Comparison of ENCODE assay signal across 1 cellular context in genomic region chr17:30714825-30715622, GRCh38.
TF ChIP-seq lines count a peak whose summit lies in the region.
"Not testable (repeated sequence)": the region's sequence is repeated elsewhere in the genome, so short reads cannot be mapped to it uniquely, and the experiment has no call there.

No MANE protein-coding gene starts in this region.

TF ChIP-seq in HepG2, 621 proteins besides CTCF, POLR2A, EP300 and RAD21 (continued from another document):
- TF ChIP-seq, protein P1, sequence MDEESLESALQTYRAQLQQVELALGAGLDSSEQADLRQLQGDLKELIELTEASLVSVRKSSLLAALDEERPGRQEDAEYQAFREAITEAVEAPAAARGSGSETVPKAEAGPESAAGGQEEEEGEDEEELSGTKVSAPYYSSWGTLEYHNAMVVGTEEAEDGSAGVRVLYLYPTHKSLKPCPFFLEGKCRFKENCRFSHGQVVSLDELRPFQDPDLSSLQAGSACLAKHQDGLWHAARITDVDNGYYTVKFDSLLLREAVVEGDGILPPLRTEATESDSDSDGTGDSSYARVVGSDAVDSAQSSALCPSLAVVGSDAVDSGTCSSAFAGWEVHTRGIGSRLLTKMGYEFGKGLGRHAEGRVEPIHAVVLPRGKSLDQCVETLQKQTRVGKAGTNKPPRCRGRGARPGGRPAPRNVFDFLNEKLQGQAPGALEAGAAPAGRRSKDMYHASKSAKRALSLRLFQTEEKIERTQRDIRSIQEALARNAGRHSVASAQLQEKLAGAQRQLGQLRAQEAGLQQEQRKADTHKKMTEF (CRISPR knock-in tag; IDR thresholded peaks at IDR 0.05) = peak; percentile 29; the same call in 1 of the 2 replicates
- TF ChIP-seq ZNF777 (CRISPR knock-in tag; IDR thresholded peaks at IDR 0.05) = 0 out of 2 replicates have a peak, but pooled peaks have one; percentile 36
- TF ChIP-seq FOXK2 (IDR thresholded peaks at IDR 0.05) = 0 out of 2 replicates have a peak, but pooled peaks have one; percentile 30
- TF ChIP-seq, protein P2, sequence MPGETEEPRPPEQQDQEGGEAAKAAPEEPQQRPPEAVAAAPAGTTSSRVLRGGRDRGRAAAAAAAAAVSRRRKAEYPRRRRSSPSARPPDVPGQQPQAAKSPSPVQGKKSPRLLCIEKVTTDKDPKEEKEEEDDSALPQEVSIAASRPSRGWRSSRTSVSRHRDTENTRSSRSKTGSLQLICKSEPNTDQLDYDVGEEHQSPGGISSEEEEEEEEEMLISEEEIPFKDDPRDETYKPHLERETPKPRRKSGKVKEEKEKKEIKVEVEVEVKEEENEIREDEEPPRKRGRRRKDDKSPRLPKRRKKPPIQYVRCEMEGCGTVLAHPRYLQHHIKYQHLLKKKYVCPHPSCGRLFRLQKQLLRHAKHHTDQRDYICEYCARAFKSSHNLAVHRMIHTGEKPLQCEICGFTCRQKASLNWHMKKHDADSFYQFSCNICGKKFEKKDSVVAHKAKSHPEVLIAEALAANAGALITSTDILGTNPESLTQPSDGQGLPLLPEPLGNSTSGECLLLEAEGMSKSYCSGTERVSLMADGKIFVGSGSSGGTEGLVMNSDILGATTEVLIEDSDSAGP (CRISPR knock-in tag; IDR thresholded peaks at IDR 0.05; ENCODE audit: borderline replicate concordance) = peak; percentile 45; the same call in 1 of the 2 replicates
- TF ChIP-seq THAP11 (CRISPR knock-in tag; IDR thresholded peaks at IDR 0.05) = 0 out of 2 replicates have a peak, but pooled peaks have one; percentile 15
- TF ChIP-seq FOXK1 (CRISPR knock-in tag; IDR thresholded peaks at IDR 0.05; ENCODE audit: borderline replicate concordance, low read depth) = peak; percentile 55; the same call in 1 of the 2 replicates
- 0 out of 2 replicates have a peak, but pooled peaks have one; percentile 4 for TF ChIP-seq HNF4A (CRISPR knock-in tag; IDR thresholded peaks at IDR 0.05)
- not testable (repeated sequence) for TF ChIP-seq FOXA1 (IDR thresholded peaks at IDR 0.05)
- TF ChIP-seq FOXA1 (CRISPR knock-in tag; IDR thresholded peaks at IDR 0.05) = peak; percentile 37; the same call in 1 of the 2 replicates
- TF ChIP-seq ZMYM3 (CRISPR knock-in tag; IDR thresholded peaks at IDR 0.05) = peak; percentile 91
- peak; percentile 20; the same call in 1 of the 2 replicates for TF ChIP-seq SMC3 (IDR thresholded peaks at IDR 0.05; ENCODE audit: low read length)
- peak; percentile 57 for TF ChIP-seq FOXA3 (CRISPR knock-in tag; IDR thresholded peaks at IDR 0.05)
- TF ChIP-seq, protein P3, sequence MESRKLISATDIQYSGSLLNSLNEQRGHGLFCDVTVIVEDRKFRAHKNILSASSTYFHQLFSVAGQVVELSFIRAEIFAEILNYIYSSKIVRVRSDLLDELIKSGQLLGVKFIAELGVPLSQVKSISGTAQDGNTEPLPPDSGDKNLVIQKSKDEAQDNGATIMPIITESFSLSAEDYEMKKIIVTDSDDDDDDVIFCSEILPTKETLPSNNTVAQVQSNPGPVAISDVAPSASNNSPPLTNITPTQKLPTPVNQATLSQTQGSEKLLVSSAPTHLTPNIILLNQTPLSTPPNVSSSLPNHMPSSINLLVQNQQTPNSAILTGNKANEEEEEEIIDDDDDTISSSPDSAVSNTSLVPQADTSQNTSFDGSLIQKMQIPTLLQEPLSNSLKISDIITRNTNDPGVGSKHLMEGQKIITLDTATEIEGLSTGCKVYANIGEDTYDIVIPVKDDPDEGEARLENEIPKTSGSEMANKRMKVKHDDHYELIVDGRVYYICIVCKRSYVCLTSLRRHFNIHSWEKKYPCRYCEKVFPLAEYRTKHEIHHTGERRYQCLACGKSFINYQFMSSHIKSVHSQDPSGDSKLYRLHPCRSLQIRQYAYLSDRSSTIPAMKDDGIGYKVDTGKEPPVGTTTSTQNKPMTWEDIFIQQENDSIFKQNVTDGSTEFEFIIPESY (CRISPR knock-in tag; IDR thresholded peaks at IDR 0.05) = peak; percentile 90
- peak; percentile 33; the same call in 1 of the 2 replicates for TF ChIP-seq ADNP (CRISPR knock-in tag; IDR thresholded peaks at IDR 0.05)
- TF ChIP-seq STAG1 (CRISPR knock-in tag; IDR thresholded peaks at IDR 0.05) = peak; percentile 78
- peak; percentile 37; the same call in 1 of the 2 replicates for TF ChIP-seq PATZ1 (CRISPR knock-in tag; IDR thresholded peaks at IDR 0.05)
- peak; percentile 93 for TF ChIP-seq ZNF770 (CRISPR knock-in tag; IDR thresholded peaks at IDR 0.05)
- peak; percentile 47; the same call in 1 of the 2 replicates for TF ChIP-seq ZFX (CRISPR knock-in tag; IDR thresholded peaks at IDR 0.05; ENCODE audit: low read depth)
- TF ChIP-seq, protein P4, sequence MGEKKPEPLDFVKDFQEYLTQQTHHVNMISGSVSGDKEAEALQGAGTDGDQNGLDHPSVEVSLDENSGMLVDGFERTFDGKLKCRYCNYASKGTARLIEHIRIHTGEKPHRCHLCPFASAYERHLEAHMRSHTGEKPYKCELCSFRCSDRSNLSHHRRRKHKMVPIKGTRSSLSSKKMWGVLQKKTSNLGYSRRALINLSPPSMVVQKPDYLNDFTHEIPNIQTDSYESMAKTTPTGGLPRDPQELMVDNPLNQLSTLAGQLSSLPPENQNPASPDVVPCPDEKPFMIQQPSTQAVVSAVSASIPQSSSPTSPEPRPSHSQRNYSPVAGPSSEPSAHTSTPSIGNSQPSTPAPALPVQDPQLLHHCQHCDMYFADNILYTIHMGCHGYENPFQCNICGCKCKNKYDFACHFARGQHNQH (CRISPR knock-in tag; IDR thresholded peaks at IDR 0.05) = peak; percentile 40; the same call in 1 of the 2 replicates
- 0 out of 2 replicates have a peak, but pooled peaks have one; percentile 23 for TF ChIP-seq ZNF878 (CRISPR knock-in tag; IDR thresholded peaks at IDR 0.05)
- TF ChIP-seq HOXA3 (CRISPR knock-in tag; IDR thresholded peaks at IDR 0.05) = peak; percentile 57; the same call in 1 of the 2 replicates
- peak; percentile 37 to 48; a peak in 1 of 4 replicates for TF ChIP-seq HMGXB4 (CRISPR knock-in tag; IDR thresholded peaks at IDR 0.05; ENCODE audit: borderline replicate concordance in 1 of 2, low read depth in 1 of 2)
- peak; percentile 22; the same call in 1 of the 2 replicates for TF ChIP-seq ARID4A (CRISPR knock-in tag; IDR thresholded peaks at IDR 0.05; ENCODE audit: borderline replicate concordance)
